8 cellular contexts compared by ENCODE assay signal in the genomic region with DNA sequence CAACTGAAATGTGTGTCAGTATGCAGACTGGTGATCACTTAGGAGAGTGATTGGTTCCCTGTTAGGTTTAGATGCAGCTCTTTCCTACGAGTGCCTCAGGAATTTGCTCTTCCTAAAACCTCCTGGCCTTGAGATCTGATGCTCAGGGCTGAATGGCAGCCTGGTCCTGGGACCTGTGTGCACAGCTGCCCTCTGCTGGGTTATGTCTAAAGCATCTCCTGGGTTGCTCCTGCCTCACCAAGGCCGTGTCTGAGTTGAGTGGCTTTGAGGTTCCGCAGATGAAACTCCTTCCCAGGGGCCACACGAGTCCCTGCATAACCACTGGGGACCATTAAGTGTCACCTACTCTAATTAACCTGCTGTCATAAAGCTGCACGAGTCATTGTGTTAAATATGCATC.
DNase-seq lines count a peak whose midpoint lies in the region; ATAC-seq and TF ChIP-seq lines count a peak whose summit lies in the region.

No MANE protein-coding gene starts in this region.

- no peaks in the 10 kb centered on the region for H3K27me3 ChIP-seq in KMS-11 (ENCODE audit: insufficient read depth, low read depth)

- no peaks in the 10 kb centered on the region for H3K79me2 ChIP-seq in KMS-11 (ENCODE audit: insufficient read depth, low read depth)

- no peak overlapping the region for H3K4me2 ChIP-seq in KMS-11

- no peak overlapping the region for H3K27ac ChIP-seq in KMS-11

- ATAC-seq in HG03571 (IDR thresholded peaks at IDR 0.05; ENCODE audit: unreplicated experiment): no peak
- no peak for ATAC-seq in HG03354 (IDR thresholded peaks at IDR 0.05; ENCODE audit: poor library complexity, severe bottlenecking, unreplicated experiment)

- TF ChIP-seq CTCF in KMS-11 (conservative IDR thresholded peaks at IDR 0.05; ENCODE audit: low read depth, low read length) (peak; percentile 41; the same call in 1 of the 2 replicates), cardiac fibroblast (IDR thresholded peaks at IDR 0.05; ENCODE audit: low read depth, low read length) (peak; percentile 34)

- H3K4me3 ChIP-seq in KMS-11 (IDR thresholded peaks at IDR 0.05; ENCODE audit: insufficient read depth, low read depth, low read length): no peak overlapping the region
- no peak overlapping the region for H3K4me3 ChIP-seq in cardiac fibroblast (replicated peaks in 1 of 2; ENCODE audit: low read depth in 2 of 2, low read length in 2 of 2)

- H3K36me3 ChIP-seq in KMS-11 (ENCODE audit: insufficient read depth): no peaks in the 10 kb centered on the region

- H2AFZ ChIP-seq in KMS-11 (ENCODE audit: low read depth): no peak overlapping the region

- no peak overlapping the region for H3K9ac ChIP-seq in KMS-11

- H4K20me1 ChIP-seq in KMS-11 (ENCODE audit: insufficient read depth): no peaks in the 10 kb centered on the region

- peaks cover 24% of the 10 kb centered on the region for H3K4me1 ChIP-seq in KMS-11 (ENCODE audit: low read depth, poor library complexity, severe bottlenecking)

- DNase-seq in EH (ENCODE audit: low read depth): peak; percentile 38
- DNase-seq in cardiac fibroblast (ENCODE audit: low read depth in 2 of 2): peak; percentile 17 to 44
- DNase-seq in midbrain (lab: John Stamatoyannopoulos, UW): peak; percentile 68
- no peak for DNase-seq in NCI-H2081 treated with DMSO at 0.1 percent for 48 hours (lab: John Stamatoyannopoulos, UW)
- no peak for DNase-seq in NCI-H1092 treated with DMSO at 0.1 percent for 48 hours (lab: John Stamatoyannopoulos, UW)

Comparison
In these comparisons a context has a peak if more than half of its experiments do, and no peak if none do; other contexts are left out.
1. DNase-seq: peak in EH (single experiment), cardiac fibroblast (2 of 2) and midbrain (single experiment); none in NCI-H2081 treated with DMSO at 0.1 percent for 48 hours (single experiment) and NCI-H1092 treated with DMSO at 0.1 percent for 48 hours (single experiment).